In the genomic region with DNA sequence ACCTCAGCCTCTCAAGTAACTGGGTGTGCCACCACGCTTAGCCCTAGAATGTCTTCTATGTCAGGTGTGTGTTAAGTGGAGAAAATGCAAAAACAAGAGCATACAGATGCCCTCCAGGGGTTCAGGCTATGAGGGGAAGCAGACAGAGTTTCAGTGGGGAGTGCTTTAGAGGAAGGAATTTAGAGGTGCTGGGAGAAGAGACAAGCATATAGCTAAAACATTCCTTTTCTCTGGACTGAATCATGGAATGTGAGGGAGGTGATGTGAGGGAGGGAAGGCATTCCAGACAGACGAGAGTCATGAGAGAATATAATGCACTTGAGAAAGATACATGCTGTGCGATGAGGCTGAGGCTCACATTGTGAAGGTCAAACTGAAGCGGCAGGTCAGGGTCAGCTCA, we compare ENCODE assay signal across 20 cellular contexts. TPM values are rescaled to one million over a fixed set of nuclear protein-coding genes. Genes with fewer than 3 reads are reported as not detected.
DNase-seq lines count a peak whose midpoint lies in the region; ATAC-seq and TF ChIP-seq lines count a peak whose summit lies in the region.
"Had no signal": no experiment of that assay in that cellular context is flagged by ENCODE, and none has a peak within 500 bp of the region (broad histone marks: within the 10 kb centered on the region; RNA-seq: fewer than 3 reads in every experiment).

No MANE protein-coding gene starts in this region.

- no peaks in the 10 kb centered on the region for H3K4me1 ChIP-seq in IMR-90 (ENCODE audit: control insufficient read depth, insufficient read depth, low read length)
- H3K4me1 ChIP-seq in endodermal cell (ENCODE audit: control insufficient read depth, insufficient read depth, low read length): no peaks in the 10 kb centered on the region
- H3K4me1 ChIP-seq in aorta (ENCODE audit: control insufficient read depth in 1 of 2, insufficient read depth in 2 of 2, low read length in 2 of 2): no peaks in the 10 kb centered on the region
- H3K4me1 ChIP-seq: foreskin keratinocyte had no signal

- no peak overlapping the region for H2AK9ac ChIP-seq in IMR-90 (replicated peaks; ENCODE audit: low read depth, low read length, poor library complexity)

- H2BK120ac ChIP-seq in IMR-90 (ENCODE audit: low read depth, low read length): no peak overlapping the region

- H3K27me3 Mint-ChIP-seq in endodermal cell (ENCODE audit: insufficient read depth) (no peaks in the 10 kb centered on the region), mesothelial cell of epicardium (ENCODE audit: low read depth) (no peaks in the 10 kb centered on the region)
- H3K27me3 Mint-ChIP-seq: activated CD4-positive, alpha-beta memory T cell treated with anti-CD3 and anti-CD28 coated beads, Interleukin-2, amount 10 ng/mL, durations not matched to agents 7 days and 5 days; stimulated activated naive CD8-positive, alpha-beta T cell treated with anti-CD3 and anti-CD28 coated beads, Interleukin-15, amount 100 ng/mL, for 72 hours had no signal

- H3K4me2 ChIP-seq in IMR-90 (ENCODE audit: low read depth, low read length): no peak overlapping the region

- H2BK5ac ChIP-seq in IMR-90 (ENCODE audit: low read depth, low read length, poor library complexity, severe bottlenecking): no peak overlapping the region

- H3K23ac ChIP-seq in IMR-90 (ENCODE audit: low read depth, low read length): no peak overlapping the region

- H3K9ac ChIP-seq in IMR-90 (ENCODE audit: low read depth, low read length) (no peak overlapping the region), endodermal cell (ENCODE audit: extremely low read depth, low read length, poor library complexity, severe bottlenecking) (no peak overlapping the region)

- no peak overlapping the region for H2BK20ac ChIP-seq in IMR-90 (ENCODE audit: low read depth, low read length)

- H3K4me3 ChIP-seq in IMR-90 (ENCODE audit: insufficient read depth, low read depth, low read length) (no peak overlapping the region), endodermal cell (ENCODE audit: low read length) (no peak overlapping the region), aorta (ENCODE audit: low read length in 2 of 2) (no peak overlapping the region)
- H3K4me3 ChIP-seq: dorsolateral prefrontal cortex, upper lobe of left lung had no signal

- BruUV-seq in IMR-90 (replicated peaks; lab: Mats Ljungman, UMichigan): no TSS peak

- DNase-seq in AG08396 (ENCODE audit: low spot score) (peak; percentile 23), IMR-90 (peak; percentile 28), endodermal cell (peak; percentile 65), mesothelial cell of epicardium (ENCODE audit: low spot score in 2 of 2, unreplicated experiment in 2 of 2) (no peak), aorta (no peak), NCI-H524 (lab: John Stamatoyannopoulos, UW) (no peak), midbrain (lab: John Stamatoyannopoulos, UW) (no peak)
- DNase-seq: activated CD4-positive, alpha-beta memory T cell treated with anti-CD3 and anti-CD28 coated beads, Interleukin-2, amount 10 ng/mL, durations not matched to agents 7 days and 5 days; activated CD4-positive, CD25-positive, alpha-beta regulatory T cell; activated T-cell treated with anti-CD3 and anti-CD28 coated beads for 4 hours; amygdala; C1 segment of cervical spinal cord; central memory CD4-positive, alpha-beta T cell; dorsolateral prefrontal cortex; foreskin keratinocyte; immature natural killer cell; RPMI8226; stimulated activated naive CD8-positive, alpha-beta T cell treated with anti-CD3 and anti-CD28 coated beads, Interleukin-15, amount 100 ng/mL, for 72 hours; upper lobe of left lung had no signal

- peak; percentile 92 for ATAC-seq in IMR-90 (ENCODE audit: low read depth)
- no peak for ATAC-seq in aorta (ENCODE audit: low FRiP score)
- no peak for ATAC-seq in HG02571 (IDR thresholded peaks at IDR 0.05; ENCODE audit: unreplicated experiment)
- ATAC-seq: foreskin keratinocyte; stimulated activated naive CD8-positive, alpha-beta T cell treated with anti-CD3 and anti-CD28 coated beads, Interleukin-15, amount 100 ng/mL, for 72 hours had no signal

- no peak overlapping the region for H4K8ac ChIP-seq in IMR-90 (ENCODE audit: low read depth in 2 of 2, low read length in 2 of 2)

- dilution Hi-C loops in IMR-90 (cut with HindIII; ENCODE audit: low sequenced_read_pairs, unreplicated experiment): no loop called here

- H3K9me3 Mint-ChIP-seq in endodermal cell (no peaks in the 10 kb centered on the region), mesothelial cell of epicardium (no peaks in the 10 kb centered on the region)
- H3K9me3 Mint-ChIP-seq: activated CD4-positive, alpha-beta memory T cell treated with anti-CD3 and anti-CD28 coated beads, Interleukin-2, amount 10 ng/mL, durations not matched to agents 7 days and 5 days; immature natural killer cell; stimulated activated naive CD8-positive, alpha-beta T cell treated with anti-CD3 and anti-CD28 coated beads, Interleukin-15, amount 100 ng/mL, for 72 hours had no signal

- TF ChIP-seq POLR2A in IMR-90 (IDR thresholded peaks at IDR 0.05; ENCODE audit: low read depth, low read length): no peak

- H2BK15ac ChIP-seq in IMR-90 (ENCODE audit: low read depth, low read length): no peak overlapping the region

- peaks cover 4% of the 10 kb centered on the region for H3K4me1 Mint-ChIP-seq in endodermal cell
- H3K4me1 Mint-ChIP-seq in mesothelial cell of epicardium: peaks cover 15% of the 10 kb centered on the region
- H3K4me1 Mint-ChIP-seq: activated CD4-positive, alpha-beta memory T cell treated with anti-CD3 and anti-CD28 coated beads, Interleukin-2, amount 10 ng/mL, durations not matched to agents 7 days and 5 days; stimulated activated naive CD8-positive, alpha-beta T cell treated with anti-CD3 and anti-CD28 coated beads, Interleukin-15, amount 100 ng/mL, for 72 hours had no signal

- in situ Hi-C loops in IMR-90 (cut with MboI; ENCODE audit: low sequenced_read_pairs): no loop called here

- no peak overlapping the region for H2AFZ ChIP-seq in IMR-90 (replicated peaks; ENCODE audit: low read length, poor library complexity)

- H3K27ac ChIP-seq in IMR-90 (ENCODE audit: insufficient read depth, low read length) (no peak overlapping the region), endodermal cell (ENCODE audit: low read depth, low read length) (no peak overlapping the region), aorta (ENCODE audit: low read depth in 1 of 2, low read length in 2 of 2) (no peak overlapping the region)
- H3K27ac ChIP-seq: dorsolateral prefrontal cortex, foreskin keratinocyte, upper lobe of left lung had no signal

- 0% methylated on average over 1 of the region's 4 CpGs; no CpG with 5 or more reads in 1 of the 2 experiments for WGBS in IMR-90 (ENCODE audit: extremely low coverage in 2 of 2, insufficient read length in 1 of 2), 2 experiments
- WGBS in endodermal cell (ENCODE audit: insufficient coverage in 1 of 2, insufficient read length in 1 of 2), 2 experiments: 81 to 83% methylated on average over 3 to 4 of the region's 4 CpGs
- 78 to 80% methylated on average over 4 of the region's 4 CpGs for WGBS in aorta, 2 donors

- H3K36me3 ChIP-seq in IMR-90 (ENCODE audit: control insufficient read depth, insufficient read depth, low read length) (no peaks in the 10 kb centered on the region), endodermal cell (ENCODE audit: control insufficient read depth, insufficient read depth, low read length) (no peaks in the 10 kb centered on the region), aorta (ENCODE audit: control insufficient read depth in 1 of 2, insufficient read depth in 2 of 2, low read length in 1 of 2) (no peaks in the 10 kb centered on the region)
- H3K36me3 ChIP-seq: upper lobe of left lung had no signal

- no peaks in the 10 kb centered on the region for H3K27me3 ChIP-seq in IMR-90 (ENCODE audit: control insufficient read depth, insufficient read depth, low read length)
- H3K27me3 ChIP-seq in endodermal cell (ENCODE audit: control insufficient read depth, insufficient read depth, low read length, poor library complexity, severe bottlenecking): no peaks in the 10 kb centered on the region
- H3K27me3 ChIP-seq in aorta (ENCODE audit: control insufficient read depth in 1 of 2, insufficient read depth in 2 of 2, low read length in 1 of 2): no peaks in the 10 kb centered on the region
- H3K27me3 ChIP-seq: dorsolateral prefrontal cortex, foreskin keratinocyte, upper lobe of left lung had no signal

- no peak overlapping the region for H3K56ac ChIP-seq in IMR-90 (ENCODE audit: extremely low read depth, insufficient read depth, low read length)

- H4K5ac ChIP-seq in IMR-90 (ENCODE audit: low read depth, low read length): no peak overlapping the region

- H4K20me1 ChIP-seq in IMR-90 (ENCODE audit: insufficient read depth, low read length): no peaks in the 10 kb centered on the region

- peaks cover 1% of the 10 kb centered on the region for H3K36me3 Mint-ChIP-seq in endodermal cell (ENCODE audit: low read depth)
- no peaks in the 10 kb centered on the region for H3K36me3 Mint-ChIP-seq in mesothelial cell of epicardium
- H3K36me3 Mint-ChIP-seq: immature natural killer cell had no signal

- H3K18ac ChIP-seq in IMR-90 (ENCODE audit: low read depth, low read length): no peak overlapping the region

- POLR2A ChIA-PET in IMR-90 (lab: Charles Lee; ENCODE audit: unreplicated experiment): interaction anchor here (0.5 kb wide), 1 partner anchor 22 kb away, joined by 3 read pairs; no protein-coding TSS in a partner anchor

- no peak overlapping the region for H3K4me3 Mint-ChIP-seq in endodermal cell
- H3K4me3 Mint-ChIP-seq in mesothelial cell of epicardium: no peak overlapping the region
- H3K4me3 Mint-ChIP-seq: activated CD4-positive, alpha-beta memory T cell treated with anti-CD3 and anti-CD28 coated beads, Interleukin-2, amount 10 ng/mL, durations not matched to agents 7 days and 5 days; immature natural killer cell; stimulated activated naive CD8-positive, alpha-beta T cell treated with anti-CD3 and anti-CD28 coated beads, Interleukin-15, amount 100 ng/mL, for 72 hours had no signal

- H3K9me1 ChIP-seq in IMR-90 (ENCODE audit: insufficient read depth, low read length): no peaks in the 10 kb centered on the region

- TF ChIP-seq CTCF in IMR-90 (conservative IDR thresholded peaks at IDR 0.05; ENCODE audit: low read depth, low read length) (no peak), endodermal cell (conservative IDR thresholded peaks at IDR 0.05) (no peak), mesothelial cell of epicardium (IDR thresholded peaks at IDR 0.05; ENCODE audit: unreplicated experiment) (no peak)

- H3K14ac ChIP-seq in IMR-90 (replicated peaks; ENCODE audit: low read depth, low read length): no peak overlapping the region

- CTCF ChIA-PET in IMR-90 (lab: Yijun Ruan, JAX): no interaction called here

- no peak for TF ChIP-seq RAD21 in IMR-90 (IDR thresholded peaks at IDR 0.05; ENCODE audit: low read length)

- intact Hi-C loops in IMR-90 (cut with micrococcal nuclease) (no loop called here), aorta (cut with DNase I) (no loop called here)

- H3K79me1 ChIP-seq in IMR-90 (ENCODE audit: low read depth in 1 of 2, low read length in 2 of 2): no peaks in the 10 kb centered on the region

- H3K9me3 ChIP-seq in IMR-90 (ENCODE audit: control insufficient read depth, insufficient read depth, low read length) (no peaks in the 10 kb centered on the region), endodermal cell (ENCODE audit: control insufficient read depth, low read length) (no peaks in the 10 kb centered on the region), aorta (ENCODE audit: control insufficient read depth, low read length) (no peaks in the 10 kb centered on the region)
- H3K9me3 ChIP-seq: upper lobe of left lung had no signal

- no peak overlapping the region for H4K91ac ChIP-seq in IMR-90 (ENCODE audit: insufficient read depth, low read depth, low read length)

- no peak overlapping the region for H2AK5ac ChIP-seq in IMR-90 (ENCODE audit: low read depth, low read length)

- no peak overlapping the region for H3K27ac Mint-ChIP-seq in endodermal cell
- peak overlapping the region; percentile 88 for H3K27ac Mint-ChIP-seq in mesothelial cell of epicardium
- H3K27ac Mint-ChIP-seq: activated CD4-positive, alpha-beta memory T cell treated with anti-CD3 and anti-CD28 coated beads, Interleukin-2, amount 10 ng/mL, durations not matched to agents 7 days and 5 days; immature natural killer cell; stimulated activated naive CD8-positive, alpha-beta T cell treated with anti-CD3 and anti-CD28 coated beads, Interleukin-15, amount 100 ng/mL, for 72 hours had no signal

- H3K4ac ChIP-seq in IMR-90 (ENCODE audit: low read depth, low read length): no peak overlapping the region

RNA-seq across cellular contexts. Expression of a gene that starts 6.6 kb away (rescaled TPM):
- 5.8 and 7.3 TPM in 2 replicates for total RNA-seq in IMR-90 (2012; rRNA removed)
- 2.6 and 2.8 TPM in 2 replicates for polyA plus RNA-seq in IMR-90 (2012; rRNA removed)
- polyA plus RNA-seq in IMR-90 (2012; cell fraction: cytosol; rRNA removed): 1.0 and 2.1 TPM in 2 replicates
- 3.6 and 5.9 TPM in 2 replicates for polyA plus RNA-seq in IMR-90 (2012; cell fraction: nucleus; rRNA removed; ENCODE audit: low replicate concordance)
- total RNA-seq in endodermal cell: 10 to 100 TPM; 12.0 to 13.3 TPM
- polyA plus RNA-seq in endodermal cell (2013, experiment 1 of 2): 8.2 TPM
- polyA plus RNA-seq in endodermal cell (2013, experiment 2 of 2): 7.5 TPM
- total RNA-seq in mesothelial cell of epicardium: 10.9 to 12.1 TPM (median 11.0 TPM) in 3 replicates
- 1 to 10 TPM; 4.3 to 6.4 TPM for total RNA-seq in aorta
- polyA plus RNA-seq in aorta: 1 to 10 TPM in 1 of 2 donors, under 1 TPM in 1; 0.63 to 3.4 TPM

RNA-seq across cellular contexts. Expression of a gene that starts 29.0 kb away (rescaled TPM):
- total RNA-seq in IMR-90 (2012; rRNA removed): 2.3 and 2.8 TPM in 2 replicates
- polyA plus RNA-seq in IMR-90 (2012; rRNA removed): 1.2 TPM in 2 replicates
- polyA plus RNA-seq in IMR-90 (2012; cell fraction: cytosol; rRNA removed): 0.48 and 0.75 TPM in 2 replicates
- 0.92 and 0.94 TPM in 2 replicates for polyA plus RNA-seq in IMR-90 (2012; cell fraction: nucleus; rRNA removed; ENCODE audit: low replicate concordance)
- total RNA-seq in endodermal cell: 1 to 10 TPM; 2.1 to 2.7 TPM
- polyA plus RNA-seq in endodermal cell (2013, experiment 1 of 2): 2.8 TPM
- polyA plus RNA-seq in endodermal cell (2013, experiment 2 of 2): 2.7 TPM
- 7.0 to 7.3 TPM (median 7.2 TPM) in 3 replicates for total RNA-seq in mesothelial cell of epicardium
- 1 to 10 TPM; 1.0 to 1.3 TPM for total RNA-seq in aorta
- 1 to 10 TPM; 1.9 to 2.1 TPM for polyA plus RNA-seq in aorta

RNA-seq across cellular contexts. Expression of a gene that starts 50.2 kb away (rescaled TPM):
- total RNA-seq in IMR-90 (2012; rRNA removed) (7.9 and 9.2 TPM in 2 replicates), endodermal cell (10 to 100 TPM; 13.4 to 21.2 TPM), mesothelial cell of epicardium (20.0 to 21.9 TPM (median 20.6 TPM) in 3 replicates), aorta (10 to 100 TPM; 12.4 to 14.1 TPM)
- polyA plus RNA-seq in IMR-90 (2012; rRNA removed) (5.7 and 6.2 TPM in 2 replicates), aorta (1 to 10 TPM; 2.6 to 3.4 TPM)
- 2.6 and 4.4 TPM in 2 replicates for polyA plus RNA-seq in IMR-90 (2012; cell fraction: cytosol; rRNA removed)
- polyA plus RNA-seq in IMR-90 (2012; cell fraction: nucleus; rRNA removed; ENCODE audit: low replicate concordance): 5.3 and 10.5 TPM in 2 replicates
- 10.3 TPM for polyA plus RNA-seq in endodermal cell (2013, experiment 1 of 2)
- polyA plus RNA-seq in endodermal cell (2013, experiment 2 of 2): 8.2 TPM

Comparison
In these comparisons a context has a peak if more than half of its experiments do, and no peak if none do; other contexts are left out.
1. DNase-seq: peak in AG08396 (single experiment), IMR-90 (single experiment) and endodermal cell (single experiment); none in mesothelial cell of epicardium (0 of 2), aorta (0 of 2), NCI-H524 (0 of 2) and midbrain (single experiment).